In the genomic region with DNA sequence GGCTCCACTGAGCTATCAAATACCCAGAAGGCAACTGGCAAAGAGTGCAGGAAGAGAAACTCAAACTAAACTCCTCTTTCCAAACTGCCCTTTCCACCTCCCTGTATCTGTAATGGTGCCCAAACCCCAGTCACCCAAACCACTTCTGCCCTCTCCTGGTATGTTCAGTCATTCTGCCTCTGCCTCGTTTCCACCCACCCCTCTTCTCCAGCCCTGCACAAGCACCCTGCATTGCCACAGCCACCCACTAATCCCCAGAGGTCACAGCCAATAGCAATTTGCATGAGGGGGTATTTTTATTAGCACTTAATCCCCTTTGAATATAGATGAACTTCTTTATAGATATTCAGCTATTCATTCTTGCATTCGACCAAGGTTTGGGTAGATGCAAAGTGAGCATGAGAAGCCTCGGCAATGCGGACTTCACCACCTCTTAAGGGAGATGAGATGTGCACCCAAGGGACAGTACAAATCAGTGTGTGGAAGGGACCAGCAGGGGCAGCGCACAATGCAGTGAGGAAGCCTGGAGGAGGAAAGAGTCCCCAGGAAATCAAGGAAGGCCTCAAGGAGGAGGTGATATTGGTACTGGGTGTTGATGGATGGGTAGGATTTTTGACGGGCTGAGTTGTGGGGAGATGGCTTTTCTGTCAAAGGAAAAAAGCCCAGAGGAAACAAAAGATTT, we compare ENCODE assay signal across 8 cellular contexts. TPM values are rescaled to one million over a fixed set of nuclear protein-coding genes. Genes with fewer than 3 reads are reported as not detected.
A peak's percentile ranks its signal among the peaks of the same experiment; 100 is the strongest.
DNase-seq lines count a peak whose midpoint lies in the region; ATAC-seq lines count a peak whose summit lies in the region.

No MANE protein-coding gene starts in this region.

- H3K27me3 ChIP-seq in CD4-positive, CD25-positive, alpha-beta regulatory T cell (ENCODE audit: control insufficient read depth, insufficient read depth, low read length), result no peaks in the 10 kb centered on the region

- peaks cover 11 to 53% (median 15%) of the 10 kb centered on the region in 4 donors for H3K4me1 Mint-ChIP-seq in CD4-positive, CD25-positive, alpha-beta regulatory T cell

- peak overlapping the region; percentile 14 for H3K4me3 ChIP-seq in CD4-positive, CD25-positive, alpha-beta regulatory T cell (ENCODE audit: low read depth, low read length)

- ATAC-seq in CD4-positive, CD25-positive, alpha-beta regulatory T cell (ENCODE audit: low read depth in 2 of 2), result peak; percentile 95 to 96
- ATAC-seq in GM18909 (IDR thresholded peaks at IDR 0.05; ENCODE audit: poor library complexity, unreplicated experiment) (peak; percentile 79), HG03378 (IDR thresholded peaks at IDR 0.05; ENCODE audit: unreplicated experiment) (peak; percentile 77)

- no peaks in the 10 kb centered on the region for H3K36me3 Mint-ChIP-seq in CD4-positive, CD25-positive, alpha-beta regulatory T cell

- no peak overlapping the region for H3K27ac ChIP-seq in CD4-positive, CD25-positive, alpha-beta regulatory T cell (ENCODE audit: insufficient read depth, low read length, poor library complexity, severe bottlenecking)

- H3K9me3 ChIP-seq in CD4-positive, CD25-positive, alpha-beta regulatory T cell (ENCODE audit: control insufficient read depth in 2 of 2, low read length in 2 of 2), result no peaks in the 10 kb centered on the region

- peaks cover 13% of the 10 kb centered on the region for H3K4me1 ChIP-seq in CD4-positive, CD25-positive, alpha-beta regulatory T cell (ENCODE audit: control insufficient read depth, insufficient read depth, low read length, poor library complexity, severe bottlenecking)

- H3K27me3 Mint-ChIP-seq in CD4-positive, CD25-positive, alpha-beta regulatory T cell, result peaks cover 12% of the 10 kb centered on the region

- no peaks in the 10 kb centered on the region for H3K36me3 ChIP-seq in CD4-positive, CD25-positive, alpha-beta regulatory T cell (ENCODE audit: control insufficient read depth, insufficient read depth, low read length)

- H3K27ac Mint-ChIP-seq in CD4-positive, CD25-positive, alpha-beta regulatory T cell, result peak overlapping the region; percentile 45 to 85 (median 50)

- peak; percentile 46 to 77 (median 77) for DNase-seq in CD4-positive, CD25-positive, alpha-beta regulatory T cell
- DNase-seq in SKM-1 treated with dmso at 0.1 percent for 144 hours (lab: John Stamatoyannopoulos, UW; ENCODE audit: unreplicated experiment) (peak; percentile 63), lung microvascular endothelial cell (ENCODE audit: low read depth in 2 of 2) (peak; percentile 34 to 38), NCI-H1105 treated with DMSO at 0.1 percent for 48 hours (lab: John Stamatoyannopoulos, UW) (no peak), NCI-H1436 (lab: John Stamatoyannopoulos, UW) (no peak)
- DNase-seq in central memory CD4-positive, alpha-beta T cell, result peak; percentile 69

- no peaks in the 10 kb centered on the region for H3K9me3 Mint-ChIP-seq in CD4-positive, CD25-positive, alpha-beta regulatory T cell

- H3K4me3 Mint-ChIP-seq in CD4-positive, CD25-positive, alpha-beta regulatory T cell, result peak overlapping the region in 3 of 4 donors; percentile 22 to 39 (median 29)

RNA-seq across cellular contexts. Expression of gene TMEM272, which starts 12.4 kb away (rescaled TPM):
- total RNA-seq in CD4-positive, CD25-positive, alpha-beta regulatory T cell, result 3.3 TPM
- under 1 TPM in 3 of 4 donors, not detected in 1; 0.13 to 0.49 (median 0.16) TPM for polyA plus RNA-seq in CD4-positive, CD25-positive, alpha-beta regulatory T cell
- total RNA-seq in lung microvascular endothelial cell, result not detected in 2 replicates

RNA-seq across cellular contexts. Expression of gene DHRS12, which starts 28.6 kb away (rescaled TPM):
- 25.9 TPM for total RNA-seq in CD4-positive, CD25-positive, alpha-beta regulatory T cell
- 10 to 100 TPM; 31.3 to 42.9 (median 35.4) TPM for polyA plus RNA-seq in CD4-positive, CD25-positive, alpha-beta regulatory T cell
- 5.4 and 9.9 TPM in 2 replicates for total RNA-seq in lung microvascular endothelial cell

RNA-seq across cellular contexts. Expression of gene CCDC70, which starts 29.2 kb away (rescaled TPM):
- total RNA-seq in CD4-positive, CD25-positive, alpha-beta regulatory T cell, result not detected
- polyA plus RNA-seq in CD4-positive, CD25-positive, alpha-beta regulatory T cell, result not detected
- not detected in 2 replicates for total RNA-seq in lung microvascular endothelial cell

Comparison
In these comparisons a context has a peak if more than half of its experiments do, and no peak if none do; other contexts are left out.
1. DNase-seq: peak in CD4-positive, CD25-positive, alpha-beta regulatory T cell (3 of 3), SKM-1 treated with dmso at 0.1 percent for 144 hours (single experiment), central memory CD4-positive, alpha-beta T cell (single experiment) and lung microvascular endothelial cell (2 of 2); none in NCI-H1105 treated with DMSO at 0.1 percent for 48 hours (single experiment) and NCI-H1436 (single experiment).
2. Peak in every context shown above with its lines, with median percentiles within 50 percentile points of each other: ATAC-seq.